In genomic region chr7:27994639-27995038, GRCh38 we compare ENCODE assay signal across 9 cellular contexts.
DNase-seq lines count a peak whose midpoint lies in the region; TF ChIP-seq lines count a peak whose summit lies in the region.
"Had no signal": no experiment of that assay in that cellular context is flagged by ENCODE, and none has a peak within 500 bp of the region (broad histone marks: within the 10 kb centered on the region; RNA-seq: fewer than 3 reads in every experiment).

No MANE protein-coding gene starts in this region.

- peak overlapping the region; percentile 58 for H3K27ac Mint-ChIP-seq in chondrocyte (ENCODE audit: unreplicated experiment)

- TF ChIP-seq POLR2A in ovary (IDR thresholded peaks at IDR 0.05) (no peak), spleen (IDR thresholded peaks at IDR 0.05) (no peak)

- no peaks in the 10 kb centered on the region for H3K36me3 ChIP-seq in ovary
- peaks cover 0 to 22% (median 0%) of the 10 kb centered on the region in 6 donors for H3K36me3 ChIP-seq in spleen

- H3K27me3 ChIP-seq in ovary (no peaks in the 10 kb centered on the region), spleen (replicated peaks in 1 of 7) (no peaks in the 10 kb centered on the region)

- 90 to 95% (median 91%) methylated on average over 2 of the region's 2 CpGs for WGBS in ovary, 3 donors
- 44 to 71% (median 66%) methylated on average over 2 of the region's 2 CpGs for WGBS in spleen, 5 donors

- H3K4me3 ChIP-seq in retinal pigment epithelial cell (ENCODE audit: low read length) (no peak overlapping the region), ovary (no peak overlapping the region), spleen (no peak overlapping the region)

- H3K9me3 Mint-ChIP-seq in chondrocyte (ENCODE audit: low read depth) = no peaks in the 10 kb centered on the region

- H3K27ac ChIP-seq in ovary (no peak overlapping the region), spleen (no peak overlapping the region)

- no peaks in the 10 kb centered on the region for H3K9me3 ChIP-seq in ovary
- H3K9me3 ChIP-seq in spleen = no peaks in the 10 kb centered on the region

- peak; percentile 9 for DNase-seq in NCI-H1694 treated with DMSO at 0.1 percent for 48 hours (lab: John Stamatoyannopoulos, UW)
- no peak for DNase-seq in NCI-H1694 (lab: John Stamatoyannopoulos, UW)
- DNase-seq in NCI-H1436 treated with DMSO at 0.1 percent for 48 hours (lab: John Stamatoyannopoulos, UW) = peak; percentile 74
- no peak for DNase-seq in chondrocyte (ENCODE audit: low spot score)
- peak; percentile 62 for DNase-seq in retinal pigment epithelial cell (ENCODE audit: low read depth)
- DNase-seq in SKM-1 treated with dmso at 0.1 percent for 144 hours (lab: John Stamatoyannopoulos, UW; ENCODE audit: unreplicated experiment) = no peak
- no peak for DNase-seq in ovary
- DNase-seq in spleen = no peak
- DNase-seq: ACHN had no signal

- no peaks in the 10 kb centered on the region for H3K27me3 Mint-ChIP-seq in chondrocyte (ENCODE audit: low read depth)

- H3K4me1 Mint-ChIP-seq in chondrocyte (ENCODE audit: low read depth) = peaks cover 39% of the 10 kb centered on the region

- intact Hi-C loops in ovary (cut with DNase I) (no loop called here), spleen (cut with DNase I; ENCODE audit: low total_unique reads) (no loop called here)

- TF ChIP-seq EP300 in ovary (IDR thresholded peaks at IDR 0.05) = no peak

- no peak for TF ChIP-seq CTCF in chondrocyte (IDR thresholded peaks at IDR 0.05)
- TF ChIP-seq CTCF in retinal pigment epithelial cell (conservative IDR thresholded peaks at IDR 0.05; ENCODE audit: low read depth, low read length) = no peak
- no peak for TF ChIP-seq CTCF in ovary (IDR thresholded peaks at IDR 0.05)
- TF ChIP-seq CTCF in spleen (IDR thresholded peaks at IDR 0.05 in 8 of 11, conservative IDR thresholded peaks at IDR 0.05 in 3 of 11) = no peak

- H3K36me3 Mint-ChIP-seq in chondrocyte (ENCODE audit: low read depth) = no peaks in the 10 kb centered on the region

- H3K4me1 ChIP-seq in ovary (ENCODE audit: insufficient read depth) (peaks cover 2% of the 10 kb centered on the region), spleen (peaks cover 0 to 24% (median 2%) of the 10 kb centered on the region in 6 donors)

- no peak overlapping the region for H3K4me3 Mint-ChIP-seq in chondrocyte (ENCODE audit: unreplicated experiment)

Comparison
In these comparisons a context has a peak if more than half of its experiments do, and no peak if none do; other contexts are left out.
1. DNase-seq: peak in NCI-H1694 treated with DMSO at 0.1 percent for 48 hours (single experiment), NCI-H1436 treated with DMSO at 0.1 percent for 48 hours (single experiment) and retinal pigment epithelial cell (single experiment); none in NCI-H1694 (single experiment), chondrocyte (single experiment), SKM-1 treated with dmso at 0.1 percent for 144 hours (single experiment), ovary (0 of 5) and spleen (single experiment).